In the genomic region with DNA sequence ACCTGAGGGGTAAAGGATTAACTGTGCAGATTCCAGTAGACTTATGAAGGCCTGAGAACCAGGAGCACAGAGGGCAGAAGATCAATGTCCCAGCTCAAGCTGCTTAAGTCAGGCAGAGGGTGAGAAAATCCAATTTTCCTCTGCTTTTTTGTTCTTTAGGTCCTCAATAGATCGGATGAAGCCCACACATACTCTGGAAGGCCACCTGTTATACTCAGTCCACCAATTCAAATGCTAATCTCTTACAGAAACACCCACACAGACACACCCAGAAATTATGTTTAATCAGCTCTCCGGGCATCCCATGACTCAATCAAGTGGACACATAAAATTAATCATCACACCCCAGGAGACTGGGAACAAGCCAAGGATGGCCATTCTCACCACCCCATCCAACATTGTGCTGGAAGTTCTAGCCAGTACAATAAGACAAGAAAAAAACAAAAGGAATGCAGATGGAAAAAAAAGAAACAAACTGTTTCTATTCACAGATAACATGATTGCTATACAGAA, we compare ENCODE assay signal across 20 cellular contexts.
A peak's percentile ranks its signal among the peaks of the same experiment; 100 is the strongest.
DNase-seq lines count a peak whose midpoint lies in the region; ATAC-seq and TF ChIP-seq lines count a peak whose summit lies in the region.
"Had no signal": no experiment of that assay in that cellular context is flagged by ENCODE, and none has a peak within 500 bp of the region (broad histone marks: within the 10 kb centered on the region; RNA-seq: fewer than 3 reads in every experiment).

No MANE protein-coding gene starts in this region.

- DNase-seq in HT1080 (ENCODE audit: low read depth) (peak; percentile 76), NCI-H748 treated with DMSO at 0.1 percent for 48 hours (lab: John Stamatoyannopoulos, UW) (peak; percentile 80), mammary epithelial cell (peak; percentile 45), renal cortical epithelial cell (ENCODE audit: low read depth) (peak; percentile 85), inferior parietal cortex (ENCODE audit: extremely low spot score) (no peak)
- no peak for DNase-seq in effector CD4-positive, alpha-beta T cell
- DNase-seq: activated CD4-positive, alpha-beta memory T cell treated with anti-CD3 and anti-CD28 coated beads, Interleukin-2, amount 10 ng/mL, durations not matched to agents 7 days and 5 days; activated naive CD4-positive, alpha-beta T cell; effector memory CD8-positive, alpha-beta T cell; GDM1; MM.1S; naive thymus-derived CD4-positive, alpha-beta T cell; NCI-H187 treated with DMSO at 0.1 percent for 48 hours; NCI-H446 treated with DMSO at 0.1 percent for 48 hours; T-helper 17 cell; transverse colon had no signal

- ATAC-seq in HG02885 (IDR thresholded peaks at IDR 0.05; ENCODE audit: poor library complexity, unreplicated experiment), result no peak
- ATAC-seq: effector memory CD8-positive, alpha-beta T cell; HepG2; naive thymus-derived CD4-positive, alpha-beta T cell; T-helper 17 cell had no signal

- no peaks in the 10 kb centered on the region for H3K36me3 ChIP-seq in mammary epithelial cell (ENCODE audit: insufficient read depth, low read length)
- H3K36me3 ChIP-seq: SJCRH30, transverse colon had no signal

- H3K9ac ChIP-seq in mammary epithelial cell (ENCODE audit: insufficient read depth, low read length), result no peak overlapping the region

- dilution Hi-C loops in mammary epithelial cell (cut with HindIII; ENCODE audit: low sequenced_read_pairs), result no loop called here

- no peaks in the 10 kb centered on the region for H3K9me3 ChIP-seq in mammary epithelial cell (replicated peaks; ENCODE audit: insufficient read depth, low read length)
- H3K9me3 ChIP-seq: SJCRH30, transverse colon had no signal

- no peak overlapping the region for H2AFZ ChIP-seq in mammary epithelial cell (ENCODE audit: low read depth, low read length)

- no peak overlapping the region for H3K4me3 ChIP-seq in mammary epithelial cell (replicated peaks in 1 of 3; ENCODE audit: insufficient read depth in 1 of 3, low read depth in 2 of 3, low read length in 3 of 3)
- H3K4me3 ChIP-seq: SJCRH30, skin epidermis, transverse colon had no signal

- in situ Hi-C loops in mammary epithelial cell (cut with MboI; ENCODE audit: low sequenced_read_pairs in 2 of 2), result no loop called here

- no peak overlapping the region for H3K4me2 ChIP-seq in mammary epithelial cell (ENCODE audit: insufficient read depth, low read depth, low read length)

- H3K27me3 ChIP-seq in mammary epithelial cell (ENCODE audit: insufficient read depth, low read length), result no peaks in the 10 kb centered on the region
- H3K27me3 ChIP-seq: SJCRH30, transverse colon had no signal

- H3K27ac ChIP-seq in mammary epithelial cell (ENCODE audit: insufficient read depth, low read depth, low read length), result no peak overlapping the region
- H3K27ac ChIP-seq: SJCRH30, skin epidermis, transverse colon had no signal

- 32% methylated on average over 2 of the region's 2 CpGs for WGBS in mammary epithelial cell (ENCODE audit: low coverage, missing lambda C conversion rate)

- intact Hi-C loops in mammary epithelial cell (cut with micrococcal nuclease), result no loop called here

- H3K4me1 ChIP-seq in mammary epithelial cell (ENCODE audit: insufficient read depth, low read length), result no peaks in the 10 kb centered on the region
- H3K4me1 ChIP-seq: SJCRH30, transverse colon had no signal

- BruUV-seq in mammary epithelial cell (replicated peaks; lab: Mats Ljungman, UMichigan), result no TSS peak

- CTCF ChIA-PET in mammary epithelial cell (lab: Charles Lee; ENCODE audit: low non-redundant PET), result no interaction called here

- H4K20me1 ChIP-seq in mammary epithelial cell (ENCODE audit: insufficient read depth, low read length), result no peaks in the 10 kb centered on the region

- TF ChIP-seq CTCF in mammary epithelial cell (conservative IDR thresholded peaks at IDR 0.05 in 1 of 2, IDR thresholded peaks at IDR 0.05 in 1 of 2; ENCODE audit: extremely low read depth in 1 of 2, insufficient read depth in 1 of 2, low read depth in 1 of 2, low read length in 2 of 2), result no peak

- H3K79me2 ChIP-seq in mammary epithelial cell (ENCODE audit: insufficient read depth, low read length), result no peaks in the 10 kb centered on the region

Comparison
In these comparisons a context has a peak if more than half of its experiments do, and no peak if none do; other contexts are left out.
1. DNase-seq: peak in HT1080 (single experiment), NCI-H748 treated with DMSO at 0.1 percent for 48 hours (single experiment), mammary epithelial cell (single experiment) and renal cortical epithelial cell (single experiment); none in inferior parietal cortex (single experiment) and effector CD4-positive, alpha-beta T cell (single experiment).